In genomic region chr20:46348972-46349741, GRCh38 we compare ENCODE assay signal across 9 cellular contexts. TPM values are rescaled to one million over a fixed set of nuclear protein-coding genes. Genes with fewer than 3 reads are reported as not detected.
A peak's percentile ranks its signal among the peaks of the same experiment; 100 is the strongest.
DNase-seq lines count a peak whose midpoint lies in the region; ATAC-seq and TF ChIP-seq lines count a peak whose summit lies in the region.
"Had no signal": no experiment of that assay in that cellular context is flagged by ENCODE, and none has a peak within 500 bp of the region (broad histone marks: within the 10 kb centered on the region; RNA-seq: fewer than 3 reads in every experiment).

No MANE protein-coding gene starts in this region.

- H3K9me3 ChIP-seq in Caco-2: no peaks in the 10 kb centered on the region
- no peaks in the 10 kb centered on the region for H3K9me3 ChIP-seq in T-helper 17 cell (ENCODE audit: control insufficient read depth, low read length, poor library complexity, severe bottlenecking)
- H3K9me3 ChIP-seq: SJSA1 had no signal

- H3K36me3 Mint-ChIP-seq in Caco-2 (ENCODE audit: insufficient read depth, unreplicated experiment): peaks cover 27% of the 10 kb centered on the region
- no peaks in the 10 kb centered on the region for H3K36me3 Mint-ChIP-seq in T-helper 17 cell (ENCODE audit: low read depth)

- peak in 1 of 2 experiments; percentile 81 for DNase-seq in Caco-2
- peak; percentile 37 to 47 (median 39) for DNase-seq in T-helper 17 cell
- peak; percentile 32 for DNase-seq in brain microvascular endothelial cell
- peak; percentile 86 for DNase-seq in iPS-NIHi11 (ENCODE audit: low spot score)
- DNase-seq in stimulated activated CD4-positive, alpha-beta T cell treated with anti-CD3 and anti-CD28 coated beads, Interleukin-1b, Interleukin-23, amount 100 ng/mL, for 48 hours: peak; percentile 33

- H3K4me1 ChIP-seq in Caco-2: peaks cover 17% of the 10 kb centered on the region

- in situ Hi-C loops in brain microvascular endothelial cell (cut with HindIII; ENCODE audit: low pct_ligation_motif_present, low sequenced_read_pairs): no loop called here

- H3K4me1 Mint-ChIP-seq in Caco-2 (ENCODE audit: low read depth, unreplicated experiment) (peaks cover 25% of the 10 kb centered on the region), T-helper 17 cell (peaks cover 26% of the 10 kb centered on the region)

- H3K27ac ChIP-seq in brain microvascular endothelial cell: no peak overlapping the region

- H3K27ac Mint-ChIP-seq in Caco-2 (ENCODE audit: unreplicated experiment): no peak overlapping the region
- H3K27ac Mint-ChIP-seq in T-helper 17 cell: peak overlapping the region; percentile 67

- intact Hi-C loops in Caco-2 (cut with micrococcal nuclease; ENCODE audit: unreplicated experiment): loop anchor here (1.0 kb wide), 3 partner anchors 14 to 217 kb away; no protein-coding TSS in a partner anchor

- TF ChIP-seq EP300 in Ishikawa (IDR thresholded peaks at IDR 0.05; ENCODE audit: borderline replicate concordance): no peak

- TF ChIP-seq CTCF in Caco-2 (IDR thresholded peaks at IDR 0.05; ENCODE audit: insufficient read depth in 1 of 2, low read depth in 1 of 2, low read length in 1 of 2, severe bottlenecking in 1 of 2, unreplicated experiment in 1 of 2): peak; percentile 91 to 92
- peak; percentile 87 for TF ChIP-seq CTCF in brain microvascular endothelial cell (IDR thresholded peaks at IDR 0.05; ENCODE audit: low read depth, low read length, missing control alignments)

- CTCF ChIA-PET in Caco-2 (lab: Charles Lee): interaction anchor here (0.6 to 2.7 kb wide), 12 partner anchors 15 to 363 kb away, joined by 3 to 32 read pairs (median 4); no protein-coding TSS in a partner anchor

- peak; percentile 64 for ATAC-seq in T-helper 17 cell
- no peak for ATAC-seq in HG03378 (IDR thresholded peaks at IDR 0.05; ENCODE audit: unreplicated experiment)
- ATAC-seq in HG02840 (IDR thresholded peaks at IDR 0.05; ENCODE audit: low FRiP score, unreplicated experiment): no peak

- no peaks in the 10 kb centered on the region for H3K9me3 Mint-ChIP-seq in Caco-2 (ENCODE audit: unreplicated experiment)

- TF ChIP-seq RAD21 in Ishikawa (IDR thresholded peaks at IDR 0.05; ENCODE audit: low read depth): peak; percentile 68

- POLR2A ChIA-PET in Caco-2 (lab: Charles Lee): interaction anchor here (1.1 to 2.7 kb wide), 3 partner anchors 8 to 57 kb away, joined by 3 to 14 read pairs (median 5); partner anchors contain the start of gene ELMO2

- H3K4me3 Mint-ChIP-seq in Caco-2 (ENCODE audit: unreplicated experiment) (no peak overlapping the region), T-helper 17 cell (no peak overlapping the region)

- BruUV-seq in Caco-2 (replicated peaks; lab: Mats Ljungman, UMichigan): no TSS peak

- peaks cover 2% of the 10 kb centered on the region for H3K36me3 ChIP-seq in Caco-2 (ENCODE audit: control insufficient read depth, insufficient read depth, low read length)
- H3K36me3 ChIP-seq in brain microvascular endothelial cell (replicated peaks): peaks cover 5% of the 10 kb centered on the region

- H3K27me3 ChIP-seq in Caco-2 (replicated peaks; ENCODE audit: control insufficient read depth, insufficient read depth, low read length) (no peaks in the 10 kb centered on the region; the same call in 1 of the 2 replicates), brain microvascular endothelial cell (replicated peaks) (no peaks in the 10 kb centered on the region)

- H3K27me3 Mint-ChIP-seq in Caco-2 (ENCODE audit: insufficient read depth, unreplicated experiment): peaks cover 6% of the 10 kb centered on the region
- H3K27me3 Mint-ChIP-seq in T-helper 17 cell: no peaks in the 10 kb centered on the region

- no peak overlapping the region for H3K4me3 ChIP-seq in Caco-2 (ENCODE audit: low read depth, low read length)
- H3K4me3 ChIP-seq in brain microvascular endothelial cell (ENCODE audit: low read depth, low read length): no peak overlapping the region
- H3K4me3 ChIP-seq: SJSA1 had no signal

TF ChIP-seq in Ishikawa, 13 proteins besides CTCF, POLR2A, EP300 and RAD21:
- TF ChIP-seq ZBTB7A (IDR thresholded peaks at IDR 0.05; ENCODE audit: low read depth) (no peak), YY1 (IDR thresholded peaks at IDR 0.05; ENCODE audit: low read depth) (no peak), REST (IDR thresholded peaks at IDR 0.05; ENCODE audit: low read depth) (no peak), MAX (IDR thresholded peaks at IDR 0.05) (no peak), CREB1 (IDR thresholded peaks at IDR 0.05; ENCODE audit: low read depth) (no peak), TCF12 (IDR thresholded peaks at IDR 0.05; ENCODE audit: low read depth) (no peak), TAF1 (IDR thresholded peaks at IDR 0.05; ENCODE audit: low read depth) (no peak), EGR1 (IDR thresholded peaks at IDR 0.05) (no peak), TEAD4 (IDR thresholded peaks at IDR 0.05) (no peak), NFIC (IDR thresholded peaks at IDR 0.05) (no peak), FOXM1 (IDR thresholded peaks at IDR 0.05; ENCODE audit: borderline replicate concordance, low read depth) (no peak), CEBPB (IDR thresholded peaks at IDR 0.05) (no peak), USF1 (IDR thresholded peaks at IDR 0.05) (no peak)

RNA-seq across cellular contexts. Expression of gene CDH22, which starts 40.9 kb away (rescaled TPM):
- 0.11 TPM in 1 of 2 replicates, not detected in the other for total RNA-seq in Caco-2 (2022)
- total RNA-seq in T-helper 17 cell: not detected
- total RNA-seq: SJSA1 had no signal

RNA-seq across cellular contexts. Expression of gene ELMO2, which starts 57.3 kb away (rescaled TPM):
- 75.0 and 82.4 TPM in 2 replicates for total RNA-seq in Caco-2 (2022)
- 100 to 1,000 TPM; 104 to 107 TPM for total RNA-seq in T-helper 17 cell
